In the genomic region with DNA sequence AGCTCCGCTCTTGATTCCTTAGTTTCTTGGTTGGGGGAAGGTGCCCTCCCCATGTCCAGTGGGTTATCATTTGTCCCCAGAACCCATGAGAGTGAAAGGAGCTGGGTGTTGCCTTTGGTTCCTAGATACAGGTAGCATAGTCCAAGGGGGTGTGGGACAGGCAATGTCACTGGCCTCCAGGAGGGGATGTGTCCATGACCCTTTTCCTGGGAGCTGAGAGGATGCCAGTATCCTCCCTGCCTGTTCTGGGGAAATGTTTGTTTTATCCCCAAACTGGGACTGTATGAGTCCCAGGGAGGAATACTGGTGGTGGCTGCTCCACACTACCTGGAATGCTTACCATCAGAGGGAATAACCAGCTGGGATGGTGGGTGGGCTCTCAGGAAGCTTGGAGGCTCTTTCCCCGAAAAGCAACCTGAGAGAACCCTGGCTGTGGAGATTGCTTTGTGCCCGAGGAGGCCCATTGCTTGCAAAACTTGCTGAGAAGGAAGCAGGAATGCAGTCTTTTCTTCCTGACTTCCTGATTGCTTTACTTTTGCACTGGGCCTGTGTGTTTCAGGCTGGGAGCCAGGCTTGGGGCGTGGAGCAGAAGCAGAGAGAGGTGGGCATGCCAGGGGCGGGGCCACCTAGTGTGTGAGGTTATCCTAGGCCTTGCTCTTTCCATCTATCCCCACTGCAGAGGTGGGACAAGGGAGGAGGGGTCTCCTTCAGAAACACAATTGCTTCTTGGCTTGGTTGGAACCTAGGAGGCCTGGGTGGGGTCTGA, we compare ENCODE assay signal across 25 cellular contexts. TPM values are rescaled to one million over a fixed set of nuclear protein-coding genes. Genes with fewer than 3 reads are reported as not detected.
"Had no signal": no experiment of that assay in that cellular context is flagged by ENCODE, and none has a peak within 500 bp of the region (broad histone marks: within the 10 kb centered on the region; RNA-seq: fewer than 3 reads in every experiment).

No MANE protein-coding gene starts in this region.

- H3K27me3 Mint-ChIP-seq: natural killer cell treated with Interleukin-12 subunit alpha and Interleukin-12 subunit beta and Interleukin-15 and Interleukin-18, amount 100 ng/mL, for 72 hours had no signal

- H3K27ac ChIP-seq: cardiac muscle cell, sigmoid colon, spleen, tibial artery, uterus had no signal

- H3K4me3 Mint-ChIP-seq: activated CD4-positive, alpha-beta T cell treated with anti-CD3 and anti-CD28 coated beads, Interleukin-2, amount 10 ng/mL, durations not matched to agents 24 days and 14 days; activated CD8-positive, alpha-beta T cell treated with anti-CD3 and anti-CD28 coated beads for 36 hours; activated naive CD8-positive, alpha-beta T cell treated with anti-CD3 and anti-CD28 coated beads for 36 hours; activated T-helper 17 cell treated with anti-CD3 and anti-CD28 coated beads, Interleukin-2, amount 50 U/mL, for 72 hours; natural killer cell treated with Interleukin-12 subunit alpha and Interleukin-12 subunit beta and Interleukin-15 and Interleukin-18, amount 100 ng/mL, for 72 hours; T-helper 2 cell treated with Interferon-gamma antibody and Interleukin-4, amounts not matched to agents 5 μg/mL and 100 μg/mL, for 36 hours had no signal

- H3K4me3 ChIP-seq: cardiac muscle cell, sigmoid colon, spleen, tibial artery, uterus had no signal

- H3K4me1 Mint-ChIP-seq: activated CD4-positive, alpha-beta T cell treated with anti-CD3 and anti-CD28 coated beads, Interleukin-2, amount 10 ng/mL, durations not matched to agents 24 days and 14 days; activated naive CD8-positive, alpha-beta T cell treated with anti-CD3 and anti-CD28 coated beads for 36 hours; activated T-helper 17 cell treated with anti-CD3 and anti-CD28 coated beads, Interleukin-2, amount 50 U/mL, for 72 hours had no signal

- H3K36me3 Mint-ChIP-seq: activated naive CD8-positive, alpha-beta T cell treated with anti-CD3 and anti-CD28 coated beads for 36 hours had no signal

- H3K36me3 ChIP-seq: cardiac muscle cell, sigmoid colon, spleen, tibial artery, uterus had no signal

- H3K9me3 ChIP-seq: sigmoid colon, spleen, uterus had no signal

- ATAC-seq: activated CD8-positive, alpha-beta T cell treated with anti-CD3 and anti-CD28 coated beads for 36 hours; activated T-helper 17 cell treated with anti-CD3 and anti-CD28 coated beads, Interleukin-2, amount 50 U/mL, for 72 hours; natural killer cell treated with Interleukin-12 subunit alpha and Interleukin-12 subunit beta and Interleukin-15 and Interleukin-18, amount 100 ng/mL, for 72 hours had no signal

- DNase-seq: activated CD4-positive, alpha-beta T cell treated with anti-CD3 and anti-CD28 coated beads, Interleukin-2, amount 10 ng/mL, durations not matched to agents 24 days and 14 days; activated CD4-positive, CD25-positive, alpha-beta regulatory T cell; activated CD8-positive, alpha-beta T cell treated with anti-CD3 and anti-CD28 coated beads for 36 hours; activated naive CD4-positive, alpha-beta T cell; activated naive CD8-positive, alpha-beta T cell treated with anti-CD3 and anti-CD28 coated beads for 36 hours; activated T-cell treated with anti-CD3 and anti-CD28 coated beads, Interleukin-2, amount 50 U/mL, for 1 hour; amniotic stem cell; dermis blood vessel endothelial cell; effector memory CD4-positive, alpha-beta T cell; foreskin fibroblast; mesenchymal stem cell; nucleus accumbens; sigmoid colon; spleen; stimulated activated naive CD4-positive, alpha-beta T cell; substantia nigra; tibial artery; uterus had no signal

- H3K4me1 ChIP-seq: sigmoid colon, spleen, tibial artery, uterus had no signal

- H3K9me3 Mint-ChIP-seq: activated CD4-positive, alpha-beta T cell treated with anti-CD3 and anti-CD28 coated beads, Interleukin-2, amount 10 ng/mL, durations not matched to agents 24 days and 14 days; activated T-helper 17 cell treated with anti-CD3 and anti-CD28 coated beads, Interleukin-2, amount 50 U/mL, for 72 hours; natural killer cell treated with Interleukin-12 subunit alpha and Interleukin-12 subunit beta and Interleukin-15 and Interleukin-18, amount 100 ng/mL, for 72 hours; T-helper 2 cell treated with Interferon-gamma antibody and Interleukin-4, amounts not matched to agents 5 μg/mL and 100 μg/mL, for 36 hours had no signal

- H3K27me3 ChIP-seq: cardiac muscle cell, sigmoid colon, tibial artery, uterus had no signal

- H3K27ac Mint-ChIP-seq: activated CD4-positive, alpha-beta T cell treated with anti-CD3 and anti-CD28 coated beads, Interleukin-2, amount 10 ng/mL, durations not matched to agents 24 days and 14 days; activated CD8-positive, alpha-beta T cell treated with anti-CD3 and anti-CD28 coated beads for 36 hours; activated naive CD8-positive, alpha-beta T cell treated with anti-CD3 and anti-CD28 coated beads for 36 hours; activated T-helper 17 cell treated with anti-CD3 and anti-CD28 coated beads, Interleukin-2, amount 50 U/mL, for 72 hours; natural killer cell treated with Interleukin-12 subunit alpha and Interleukin-12 subunit beta and Interleukin-15 and Interleukin-18, amount 100 ng/mL, for 72 hours; T-helper 2 cell treated with Interferon-gamma antibody and Interleukin-4, amounts not matched to agents 5 μg/mL and 100 μg/mL, for 36 hours had no signal

- FAIRE-seq: endothelial cell of umbilical vein had no signal

RNA-seq across cellular contexts. Expression of a gene that starts 0.7 kb away (rescaled TPM):
- total RNA-seq: activated CD4-positive, alpha-beta T cell treated with anti-CD3 and anti-CD28 coated beads, Interleukin-2, amount 10 ng/mL, durations not matched to agents 24 days and 14 days; activated CD8-positive, alpha-beta T cell treated with anti-CD3 and anti-CD28 coated beads for 36 hours; activated naive CD8-positive, alpha-beta T cell treated with anti-CD3 and anti-CD28 coated beads for 36 hours; activated T-helper 17 cell treated with anti-CD3 and anti-CD28 coated beads, Interleukin-2, amount 50 U/mL, for 72 hours; cardiac muscle cell; chondrocyte; dermis blood vessel endothelial cell; endothelial cell of umbilical vein; glomerular endothelial cell; natural killer cell treated with Interleukin-12 subunit alpha and Interleukin-12 subunit beta and Interleukin-15 and Interleukin-18, amount 100 ng/mL, for 72 hours; sigmoid colon; spleen; uterus had no signal
- polyA plus RNA-seq: cardiac muscle cell, endothelial cell of umbilical vein, sigmoid colon, spleen had no signal
